1 cellular context compared by ENCODE assay signal in the genomic region with DNA sequence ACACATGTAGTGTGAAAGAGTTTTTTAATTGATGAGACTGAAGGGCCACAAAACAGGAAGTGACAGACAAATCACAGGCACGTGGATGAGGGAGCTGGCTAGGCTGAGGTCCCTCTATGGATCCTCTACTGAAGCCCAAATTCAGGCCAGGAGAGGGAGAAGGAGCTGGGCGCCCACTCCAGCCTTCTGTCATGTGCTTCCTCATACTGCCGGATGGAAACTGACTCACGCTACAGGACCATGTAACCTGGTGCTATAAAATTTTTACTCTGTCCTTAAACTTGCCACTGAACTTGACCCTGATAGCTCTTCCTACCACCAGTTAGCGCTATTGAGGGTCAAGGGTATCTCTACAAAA.
TF ChIP-seq lines count a peak whose summit lies in the region.

No MANE protein-coding gene starts in this region.

TF ChIP-seq in HepG2, 621 proteins besides CTCF, POLR2A, EP300 and RAD21:
- TF ChIP-seq ZSCAN12 (CRISPR knock-in tag; IDR thresholded peaks at IDR 0.05) (no peak), ERF (CRISPR knock-in tag; IDR thresholded peaks at IDR 0.05) (no peak), MAF1 (CRISPR knock-in tag; IDR thresholded peaks at IDR 0.05; ENCODE audit: borderline replicate concordance) (no peak), SUZ12 (IDR thresholded peaks at IDR 0.05; ENCODE audit: low read depth, low read length) (no peak), PAX8 (CRISPR knock-in tag; IDR thresholded peaks at IDR 0.05; ENCODE audit: borderline replicate concordance) (no peak), KDM3A (CRISPR knock-in tag; IDR thresholded peaks at IDR 0.05; ENCODE audit: low read depth) (no peak), TARDBP (CRISPR knock-in tag; IDR thresholded peaks at IDR 0.05) (no peak), ZSCAN20 (CRISPR knock-in tag; IDR thresholded peaks at IDR 0.05; ENCODE audit: borderline replicate concordance) (no peak), HMG20B (CRISPR knock-in tag; conservative IDR thresholded peaks at IDR 0.05) (no peak), JUNB (CRISPR knock-in tag; IDR thresholded peaks at IDR 0.05; ENCODE audit: borderline replicate concordance) (no peak), FOXA3 (CRISPR knock-in tag; IDR thresholded peaks at IDR 0.05) (no peak), CBX2 (IDR thresholded peaks at IDR 0.05; ENCODE audit: low read depth, low read length) (no peak), CBX2 (CRISPR knock-in tag; IDR thresholded peaks at IDR 0.05; ENCODE audit: low read depth) (no peak), ZNF367 (CRISPR knock-in tag; IDR thresholded peaks at IDR 0.05; ENCODE audit: borderline replicate concordance) (no peak)
- TF ChIP-seq, protein P1, sequence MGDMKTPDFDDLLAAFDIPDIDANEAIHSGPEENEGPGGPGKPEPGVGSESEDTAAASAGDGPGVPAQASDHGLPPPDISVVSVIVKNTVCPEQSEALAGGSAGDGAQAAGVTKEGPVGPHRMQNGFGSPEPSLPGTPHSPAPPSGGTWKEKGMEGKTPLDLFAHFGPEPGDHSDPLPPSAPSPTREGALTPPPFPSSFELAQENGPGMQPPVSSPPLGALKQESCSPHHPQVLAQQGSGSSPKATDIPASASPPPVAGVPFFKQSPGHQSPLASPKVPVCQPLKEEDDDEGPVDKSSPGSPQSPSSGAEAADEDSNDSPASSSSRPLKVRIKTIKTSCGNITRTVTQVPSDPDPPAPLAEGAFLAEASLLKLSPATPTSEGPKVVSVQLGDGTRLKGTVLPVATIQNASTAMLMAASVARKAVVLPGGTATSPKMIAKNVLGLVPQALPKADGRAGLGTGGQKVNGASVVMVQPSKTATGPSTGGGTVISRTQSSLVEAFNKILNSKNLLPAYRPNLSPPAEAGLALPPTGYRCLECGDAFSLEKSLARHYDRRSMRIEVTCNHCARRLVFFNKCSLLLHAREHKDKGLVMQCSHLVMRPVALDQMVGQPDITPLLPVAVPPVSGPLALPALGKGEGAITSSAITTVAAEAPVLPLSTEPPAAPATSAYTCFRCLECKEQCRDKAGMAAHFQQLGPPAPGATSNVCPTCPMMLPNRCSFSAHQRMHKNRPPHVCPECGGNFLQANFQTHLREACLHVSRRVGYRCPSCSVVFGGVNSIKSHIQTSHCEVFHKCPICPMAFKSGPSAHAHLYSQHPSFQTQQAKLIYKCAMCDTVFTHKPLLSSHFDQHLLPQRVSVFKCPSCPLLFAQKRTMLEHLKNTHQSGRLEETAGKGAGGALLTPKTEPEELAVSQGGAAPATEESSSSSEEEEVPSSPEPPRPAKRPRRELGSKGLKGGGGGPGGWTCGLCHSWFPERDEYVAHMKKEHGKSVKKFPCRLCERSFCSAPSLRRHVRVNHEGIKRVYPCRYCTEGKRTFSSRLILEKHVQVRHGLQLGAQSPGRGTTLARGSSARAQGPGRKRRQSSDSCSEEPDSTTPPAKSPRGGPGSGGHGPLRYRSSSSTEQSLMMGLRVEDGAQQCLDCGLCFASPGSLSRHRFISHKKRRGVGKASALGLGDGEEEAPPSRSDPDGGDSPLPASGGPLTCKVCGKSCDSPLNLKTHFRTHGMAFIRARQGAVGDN (CRISPR knock-in tag; IDR thresholded peaks at IDR 0.05): no peak
- TF ChIP-seq, protein P2, sequence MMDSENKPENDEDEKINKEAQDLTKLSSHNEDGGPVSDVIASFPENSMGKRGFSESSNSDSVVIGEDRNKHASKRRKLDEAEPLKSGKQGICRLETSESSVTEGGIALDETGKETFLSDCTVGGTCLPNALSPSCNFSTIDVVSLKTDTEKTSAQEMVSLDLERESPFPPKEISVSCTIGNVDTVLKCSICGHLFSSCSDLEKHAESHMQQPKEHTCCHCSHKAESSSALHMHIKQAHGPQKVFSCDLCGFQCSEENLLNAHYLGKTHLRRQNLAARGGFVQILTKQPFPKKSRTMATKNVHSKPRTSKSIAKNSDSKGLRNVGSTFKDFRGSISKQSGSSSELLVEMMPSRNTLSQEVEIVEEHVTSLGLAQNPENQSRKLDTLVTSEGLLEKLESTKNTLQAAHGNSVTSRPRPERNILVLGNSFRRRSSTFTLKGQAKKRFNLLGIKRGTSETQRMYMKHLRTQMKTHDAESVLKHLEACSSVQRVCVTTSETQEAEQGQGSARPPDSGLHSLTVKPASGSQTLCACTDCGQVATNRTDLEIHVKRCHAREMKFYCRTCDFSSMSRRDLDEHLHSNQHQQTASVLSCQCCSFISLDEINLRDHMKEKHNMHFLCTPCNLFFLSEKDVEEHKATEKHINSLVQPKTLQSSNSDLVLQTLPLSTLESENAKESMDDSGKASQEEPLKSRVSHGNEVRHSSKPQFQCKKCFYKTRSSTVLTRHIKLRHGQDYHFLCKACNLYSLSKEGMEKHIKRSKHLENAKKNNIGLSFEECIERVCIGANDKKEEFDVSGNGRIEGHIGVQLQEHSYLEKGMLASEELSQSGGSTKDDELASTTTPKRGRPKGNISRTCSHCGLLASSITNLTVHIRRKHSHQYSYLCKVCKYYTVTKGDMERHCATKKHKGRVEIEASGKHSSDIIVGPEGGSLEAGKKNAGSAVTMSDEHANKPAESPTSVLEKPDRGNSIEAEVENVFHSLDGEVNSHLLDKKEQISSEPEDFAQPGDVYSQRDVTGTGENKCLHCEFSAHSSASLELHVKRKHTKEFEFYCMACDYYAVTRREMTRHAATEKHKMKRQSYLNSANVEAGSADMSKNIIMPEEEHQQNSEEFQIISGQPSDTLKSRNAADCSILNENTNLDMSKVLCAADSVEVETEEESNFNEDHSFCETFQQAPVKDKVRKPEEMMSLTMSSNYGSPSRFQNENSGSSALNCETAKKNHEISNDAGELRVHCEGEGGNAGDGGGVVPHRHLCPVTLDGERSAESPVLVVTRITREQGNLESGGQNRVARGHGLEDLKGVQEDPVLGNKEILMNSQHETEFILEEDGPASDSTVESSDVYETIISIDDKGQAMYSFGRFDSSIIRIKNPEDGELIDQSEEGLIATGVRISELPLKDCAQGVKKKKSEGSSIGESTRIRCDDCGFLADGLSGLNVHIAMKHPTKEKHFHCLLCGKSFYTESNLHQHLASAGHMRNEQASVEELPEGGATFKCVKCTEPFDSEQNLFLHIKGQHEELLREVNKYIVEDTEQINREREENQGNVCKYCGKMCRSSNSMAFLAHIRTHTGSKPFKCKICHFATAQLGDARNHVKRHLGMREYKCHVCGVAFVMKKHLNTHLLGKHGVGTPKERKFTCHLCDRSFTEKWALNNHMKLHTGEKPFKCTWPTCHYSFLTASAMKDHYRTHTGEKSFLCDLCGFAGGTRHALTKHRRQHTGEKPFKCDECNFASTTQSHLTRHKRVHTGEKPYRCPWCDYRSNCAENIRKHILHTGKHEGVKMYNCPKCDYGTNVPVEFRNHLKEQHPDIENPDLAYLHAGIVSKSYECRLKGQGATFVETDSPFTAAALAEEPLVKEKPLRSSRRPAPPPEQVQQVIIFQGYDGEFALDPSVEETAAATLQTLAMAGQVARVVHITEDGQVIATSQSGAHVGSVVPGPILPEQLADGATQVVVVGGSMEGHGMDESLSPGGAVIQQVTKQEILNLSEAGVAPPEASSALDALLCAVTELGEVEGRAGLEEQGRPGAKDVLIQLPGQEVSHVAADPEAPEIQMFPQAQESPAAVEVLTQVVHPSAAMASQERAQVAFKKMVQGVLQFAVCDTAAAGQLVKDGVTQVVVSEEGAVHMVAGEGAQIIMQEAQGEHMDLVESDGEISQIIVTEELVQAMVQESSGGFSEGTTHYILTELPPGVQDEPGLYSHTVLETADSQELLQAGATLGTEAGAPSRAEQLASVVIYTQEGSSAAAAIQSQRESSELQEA (CRISPR knock-in tag; IDR thresholded peaks at IDR 0.05; ENCODE audit: not compliant biosample characterization): no peak
- TF ChIP-seq, protein P3, sequence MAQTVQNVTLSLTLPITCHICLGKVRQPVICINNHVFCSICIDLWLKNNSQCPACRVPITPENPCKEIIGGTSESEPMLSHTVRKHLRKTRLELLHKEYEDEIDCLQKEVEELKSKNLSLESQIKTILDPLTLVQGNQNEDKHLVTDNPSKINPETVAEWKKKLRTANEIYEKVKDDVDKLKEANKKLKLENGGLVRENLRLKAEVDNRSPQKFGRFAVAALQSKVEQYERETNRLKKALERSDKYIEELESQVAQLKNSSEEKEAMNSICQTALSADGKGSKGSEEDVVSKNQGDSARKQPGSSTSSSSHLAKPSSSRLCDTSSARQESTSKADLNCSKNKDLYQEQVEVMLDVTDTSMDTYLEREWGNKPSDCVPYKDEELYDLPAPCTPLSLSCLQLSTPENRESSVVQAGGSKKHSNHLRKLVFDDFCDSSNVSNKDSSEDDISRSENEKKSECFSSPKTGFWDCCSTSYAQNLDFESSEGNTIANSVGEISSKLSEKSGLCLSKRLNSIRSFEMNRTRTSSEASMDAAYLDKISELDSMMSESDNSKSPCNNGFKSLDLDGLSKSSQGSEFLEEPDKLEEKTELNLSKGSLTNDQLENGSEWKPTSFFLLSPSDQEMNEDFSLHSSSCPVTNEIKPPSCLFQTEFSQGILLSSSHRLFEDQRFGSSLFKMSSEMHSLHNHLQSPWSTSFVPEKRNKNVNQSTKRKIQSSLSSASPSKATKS (CRISPR knock-in tag; IDR thresholded peaks at IDR 0.05): no peak
- TF ChIP-seq, protein P4, sequence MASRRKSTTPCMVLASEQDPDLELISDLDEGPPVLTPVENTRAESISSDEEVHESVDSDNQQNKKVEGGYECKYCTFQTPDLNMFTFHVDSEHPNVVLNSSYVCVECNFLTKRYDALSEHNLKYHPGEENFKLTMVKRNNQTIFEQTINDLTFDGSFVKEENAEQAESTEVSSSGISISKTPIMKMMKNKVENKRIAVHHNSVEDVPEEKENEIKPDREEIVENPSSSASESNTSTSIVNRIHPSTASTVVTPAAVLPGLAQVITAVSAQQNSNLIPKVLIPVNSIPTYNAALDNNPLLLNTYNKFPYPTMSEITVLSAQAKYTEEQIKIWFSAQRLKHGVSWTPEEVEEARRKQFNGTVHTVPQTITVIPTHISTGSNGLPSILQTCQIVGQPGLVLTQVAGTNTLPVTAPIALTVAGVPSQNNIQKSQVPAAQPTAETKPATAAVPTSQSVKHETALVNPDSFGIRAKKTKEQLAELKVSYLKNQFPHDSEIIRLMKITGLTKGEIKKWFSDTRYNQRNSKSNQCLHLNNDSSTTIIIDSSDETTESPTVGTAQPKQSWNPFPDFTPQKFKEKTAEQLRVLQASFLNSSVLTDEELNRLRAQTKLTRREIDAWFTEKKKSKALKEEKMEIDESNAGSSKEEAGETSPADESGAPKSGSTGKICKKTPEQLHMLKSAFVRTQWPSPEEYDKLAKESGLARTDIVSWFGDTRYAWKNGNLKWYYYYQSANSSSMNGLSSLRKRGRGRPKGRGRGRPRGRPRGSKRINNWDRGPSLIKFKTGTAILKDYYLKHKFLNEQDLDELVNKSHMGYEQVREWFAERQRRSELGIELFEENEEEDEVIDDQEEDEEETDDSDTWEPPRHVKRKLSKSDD (CRISPR knock-in tag; IDR thresholded peaks at IDR 0.05; ENCODE audit: low read depth): no peak
- TF ChIP-seq, protein P5, sequence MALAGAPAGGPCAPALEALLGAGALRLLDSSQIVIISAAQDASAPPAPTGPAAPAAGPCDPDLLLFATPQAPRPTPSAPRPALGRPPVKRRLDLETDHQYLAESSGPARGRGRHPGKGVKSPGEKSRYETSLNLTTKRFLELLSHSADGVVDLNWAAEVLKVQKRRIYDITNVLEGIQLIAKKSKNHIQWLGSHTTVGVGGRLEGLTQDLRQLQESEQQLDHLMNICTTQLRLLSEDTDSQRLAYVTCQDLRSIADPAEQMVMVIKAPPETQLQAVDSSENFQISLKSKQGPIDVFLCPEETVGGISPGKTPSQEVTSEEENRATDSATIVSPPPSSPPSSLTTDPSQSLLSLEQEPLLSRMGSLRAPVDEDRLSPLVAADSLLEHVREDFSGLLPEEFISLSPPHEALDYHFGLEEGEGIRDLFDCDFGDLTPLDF (CRISPR knock-in tag; IDR thresholded peaks at IDR 0.05): no peak
